ENCODE assay signal across 8 cellular contexts in genomic region chr1:203289281-203289981, GRCh38. TPM values are rescaled to one million over a fixed set of nuclear protein-coding genes. Genes with fewer than 3 reads are reported as not detected.
DNase-seq lines count a peak whose midpoint lies in the region; ATAC-seq lines count a peak whose summit lies in the region.

No MANE protein-coding gene starts in this region.

- H3K4me2 ChIP-seq in mesendoderm (ENCODE audit: low read length), result no peak overlapping the region

- H2BK5ac ChIP-seq in mesendoderm (ENCODE audit: low read length), result no peak overlapping the region

- no peak overlapping the region for H3K56ac ChIP-seq in mesendoderm (ENCODE audit: low read length)

- H4K5ac ChIP-seq in mesendoderm (ENCODE audit: low read length), result no peak overlapping the region

- H2BK15ac ChIP-seq in mesendoderm (replicated peaks; ENCODE audit: low read depth), result no peak overlapping the region

- H4K8ac ChIP-seq in mesendoderm (ENCODE audit: low read depth, low read length), result no peak overlapping the region

- H3K18ac ChIP-seq in mesendoderm (ENCODE audit: low read length), result no peak overlapping the region

- peak overlapping the region; percentile 99 for H3K27ac Mint-ChIP-seq in T-helper 1 cell treated with Interleukin-12 subunit alpha and Interleukin-12 subunit beta and Interleukin-4 antibody, amounts not matched to agents 30 μg/mL and 1 μg/mL, for 36 hours

- H3K9ac ChIP-seq in mesendoderm (ENCODE audit: low read length), result no peak overlapping the region

- WGBS in adipose tissue, 3 donors, result 35 to 46% (median 43%) methylated on average over 12 of the region's 12 CpGs
- no CpG with 5 or more reads among the region's 12 CpGs for WGBS in mesendoderm (ENCODE audit: extremely low coverage, insufficient coverage, low lambda C conversion rate)

- H3K23ac ChIP-seq in mesendoderm (ENCODE audit: low read length), result no peak overlapping the region

- no peaks in the 10 kb centered on the region for H3K79me2 ChIP-seq in mesendoderm (ENCODE audit: control insufficient read depth, insufficient read depth, low read length)

- H3K27me3 Mint-ChIP-seq in T-helper 1 cell treated with Interleukin-12 subunit alpha and Interleukin-12 subunit beta and Interleukin-4 antibody, amounts not matched to agents 30 μg/mL and 1 μg/mL, for 36 hours (ENCODE audit: low read depth), result no peaks in the 10 kb centered on the region

- no peak overlapping the region for H2BK120ac ChIP-seq in mesendoderm (ENCODE audit: low read depth, low read length)

- no peak overlapping the region for H3K4me3 ChIP-seq in mesendoderm (ENCODE audit: low read length)

- H3K27me3 ChIP-seq in mesendoderm (ENCODE audit: insufficient read depth, low read length, poor library complexity), result no peaks in the 10 kb centered on the region

- H3K79me1 ChIP-seq in mesendoderm (ENCODE audit: low read length), result no peaks in the 10 kb centered on the region

- H3K36me3 ChIP-seq in mesendoderm (ENCODE audit: control insufficient read depth, insufficient read depth, low read length), result no peaks in the 10 kb centered on the region

- peak; percentile 57 for ATAC-seq in HG03135 (IDR thresholded peaks at IDR 0.05; ENCODE audit: unreplicated experiment)

- H3K4me1 ChIP-seq in mesendoderm (ENCODE audit: control insufficient read depth, low read depth, low read length), result peaks cover 11% of the 10 kb centered on the region

- peak overlapping the region; percentile 61 for H3K4me3 Mint-ChIP-seq in T-helper 1 cell treated with Interleukin-12 subunit alpha and Interleukin-12 subunit beta and Interleukin-4 antibody, amounts not matched to agents 30 μg/mL and 1 μg/mL, for 36 hours

- H2AK5ac ChIP-seq in mesendoderm (ENCODE audit: low read length), result no peak overlapping the region

- DNase-seq in NCI-H2107 treated with DMSO at 0.1 percent for 48 hours (lab: John Stamatoyannopoulos, UW; ENCODE audit: unreplicated experiment) (peak; percentile 29), NCI-H2107 (lab: John Stamatoyannopoulos, UW) (no peak), midbrain (lab: John Stamatoyannopoulos, UW) (peak; percentile 43), mesendoderm (no peak)
- peak; percentile 89 for DNase-seq in stimulated activated CD8-positive, alpha-beta memory T cell treated with anti-CD3 and anti-CD28 coated beads, Interleukin-4, amount 100 ng/mL, for 48 hours

- peaks cover 2% of the 10 kb centered on the region for H3K36me3 Mint-ChIP-seq in T-helper 1 cell treated with Interleukin-12 subunit alpha and Interleukin-12 subunit beta and Interleukin-4 antibody, amounts not matched to agents 30 μg/mL and 1 μg/mL, for 36 hours (ENCODE audit: low read depth)

- no peaks in the 10 kb centered on the region for H3K9me3 Mint-ChIP-seq in T-helper 1 cell treated with Interleukin-12 subunit alpha and Interleukin-12 subunit beta and Interleukin-4 antibody, amounts not matched to agents 30 μg/mL and 1 μg/mL, for 36 hours

- H3K4ac ChIP-seq in mesendoderm (ENCODE audit: low read depth, low read length), result no peak overlapping the region

- peaks cover 64% of the 10 kb centered on the region for H3K4me1 Mint-ChIP-seq in T-helper 1 cell treated with Interleukin-12 subunit alpha and Interleukin-12 subunit beta and Interleukin-4 antibody, amounts not matched to agents 30 μg/mL and 1 μg/mL, for 36 hours (ENCODE audit: low read depth)

- H3K27ac ChIP-seq in adipose tissue (ENCODE audit: low read depth, low read length), result peak overlapping the region; percentile 67
- no peak overlapping the region for H3K27ac ChIP-seq in mesendoderm (ENCODE audit: low read depth, low read length)

RNA-seq across cellular contexts. Expression of gene BTG2, which starts 15.9 kb away (rescaled TPM):
- polyA plus RNA-seq in adipose tissue, result 100 to 1,000 TPM; 292 to 386 (median 336) TPM
- polyA plus RNA-seq in mesendoderm (2013, experiment 1 of 2), result 4.1 TPM
- 3.9 TPM for polyA plus RNA-seq in mesendoderm (2013, experiment 2 of 2)

RNA-seq across cellular contexts. Expression of gene CHIT1, which starts 60.0 kb away (rescaled TPM):
- polyA plus RNA-seq in adipose tissue, result under 1 TPM; 0.07 to 0.34 (median 0.12) TPM
- polyA plus RNA-seq in mesendoderm (2013, experiment 1 of 2), result not detected
- not detected for polyA plus RNA-seq in mesendoderm (2013, experiment 2 of 2)

Comparison
In these comparisons a context has a peak if more than half of its experiments do, and no peak if none do; other contexts are left out.
1. DNase-seq: peak in NCI-H2107 treated with DMSO at 0.1 percent for 48 hours (single experiment), midbrain (single experiment) and stimulated activated CD8-positive, alpha-beta memory T cell treated with anti-CD3 and anti-CD28 coated beads, Interleukin-4, amount 100 ng/mL, for 48 hours (single experiment); none in NCI-H2107 (single experiment) and mesendoderm (single experiment).